ENCODE assay signal across 10 cellular contexts in the genomic region with DNA sequence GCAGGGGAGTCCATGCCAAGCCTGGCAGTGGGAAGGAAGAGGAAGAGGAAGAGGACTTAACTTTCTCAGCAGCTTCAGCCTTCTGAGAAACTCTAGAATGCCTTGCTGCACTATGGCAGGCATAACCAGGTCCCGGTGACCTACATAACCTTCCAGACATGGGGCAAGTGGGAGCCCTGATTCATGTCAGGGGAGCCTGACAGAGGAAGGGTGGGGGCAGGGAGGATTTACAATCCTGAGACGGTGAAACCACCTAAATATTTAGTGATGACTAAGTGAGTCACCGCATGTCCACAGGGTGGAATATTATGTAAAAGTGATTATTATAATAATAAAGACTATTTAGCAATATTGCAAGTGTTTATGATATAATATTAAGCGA. TPM values are rescaled to one million over a fixed set of nuclear protein-coding genes. Genes with fewer than 3 reads are reported as not detected.
DNase-seq lines count a peak whose midpoint lies in the region; ATAC-seq and TF ChIP-seq lines count a peak whose summit lies in the region.
"Had no signal": no experiment of that assay in that cellular context is flagged by ENCODE, and none has a peak within 500 bp of the region (broad histone marks: within the 10 kb centered on the region; RNA-seq: fewer than 3 reads in every experiment).

No MANE protein-coding gene starts in this region.

- TF ChIP-seq POLR2A in sigmoid colon (IDR thresholded peaks at IDR 0.05) = no peak

- H3K9me3 ChIP-seq in SJSA1 (replicated peaks) = no peaks in the 10 kb centered on the region
- H3K9me3 ChIP-seq in sigmoid colon = no peaks in the 10 kb centered on the region
- H3K9me3 ChIP-seq: adrenal gland had no signal

- no peak for TF ChIP-seq EP300 in sigmoid colon (IDR thresholded peaks at IDR 0.05)

- TF ChIP-seq CTCF in fibroblast of mammary gland (conservative IDR thresholded peaks at IDR 0.05; ENCODE audit: control insufficient read depth, insufficient read depth, low read depth, low read length) (no peak), sigmoid colon (IDR thresholded peaks at IDR 0.05) (no peak)

- DNase-seq in ELF-1 (ENCODE audit: low read depth, low spot score) (peak; percentile 47), SJSA1 (ENCODE audit: low read depth in 1 of 2, low spot score in 2 of 2) (peak; percentile 82 to 90), fibroblast of mammary gland (ENCODE audit: low read depth) (peak; percentile 90), sigmoid colon (no peak)
- no peak for DNase-seq in stimulated activated CD8-positive, alpha-beta memory T cell treated with anti-CD3 and anti-CD28 coated beads, Interleukin-4, amount 100 ng/mL, for 48 hours
- DNase-seq: NCI-H510A had no signal

- H3K36me3 ChIP-seq in SJSA1 (no peaks in the 10 kb centered on the region), sigmoid colon (no peaks in the 10 kb centered on the region)
- H3K36me3 ChIP-seq: adrenal gland had no signal

- H3K4me3 ChIP-seq in SJSA1 = no peak overlapping the region
- H3K4me3 ChIP-seq in fibroblast of mammary gland (ENCODE audit: control insufficient read depth, low read depth, low read length) = no peak overlapping the region
- H3K4me3 ChIP-seq in sigmoid colon = no peak overlapping the region
- H3K4me3 ChIP-seq: adrenal gland had no signal

- H3K27me3 ChIP-seq in SJSA1 (replicated peaks) (no peaks in the 10 kb centered on the region), sigmoid colon (no peaks in the 10 kb centered on the region)
- H3K27me3 ChIP-seq: adrenal gland had no signal

- WGBS in sigmoid colon, 2 donors = 69 to 79% methylated on average over 4 of the region's 4 CpGs

- intact Hi-C loops in sigmoid colon (cut with DNase I) = no loop called here

- H3K4me1 ChIP-seq in SJSA1 (replicated peaks) = peaks cover 76% of the 10 kb centered on the region
- peaks cover 0 to 71% (median 60%) of the 10 kb centered on the region in 4 donors for H3K4me1 ChIP-seq in sigmoid colon

- peak overlapping the region; percentile 86 for H3K27ac ChIP-seq in SJSA1
- H3K27ac ChIP-seq in sigmoid colon = peak overlapping the region; percentile 56 to 88 (median 78)

- ATAC-seq in HG03442 (IDR thresholded peaks at IDR 0.05; ENCODE audit: unreplicated experiment) = no peak
- ATAC-seq in HG02884 (IDR thresholded peaks at IDR 0.05; ENCODE audit: unreplicated experiment) = no peak
- no peak for ATAC-seq in activated CD4-positive, CD25-positive, alpha-beta regulatory T cell treated with anti-CD3 and anti-CD28 coated beads, Interleukin-2, amount 50 U/mL, for 24 hours

RNA-seq across cellular contexts. Expression of a gene that starts 46.7 kb away (rescaled TPM):
- total RNA-seq in SJSA1 (2014; rRNA removed; shearing (Covaris generic)) = 86.3 and 142 TPM in 2 replicates
- total RNA-seq in sigmoid colon = 100 to 1,000 TPM in 1 of 4 donors, 10 to 100 TPM in 3; 43.5 to 112 (median 47.6) TPM
- polyA plus RNA-seq in sigmoid colon = 10 to 100 TPM in 1 of 3 donors, 1 to 10 TPM in 2; 1.6 to 13.8 (median 9.9) TPM

Comparison
In these comparisons a context has a peak if more than half of its experiments do, and no peak if none do; other contexts are left out.
1. DNase-seq: peak in ELF-1 (single experiment), SJSA1 (2 of 2) and fibroblast of mammary gland (single experiment); none in sigmoid colon (single experiment) and stimulated activated CD8-positive, alpha-beta memory T cell treated with anti-CD3 and anti-CD28 coated beads, Interleukin-4, amount 100 ng/mL, for 48 hours (single experiment).